In the genomic region with DNA sequence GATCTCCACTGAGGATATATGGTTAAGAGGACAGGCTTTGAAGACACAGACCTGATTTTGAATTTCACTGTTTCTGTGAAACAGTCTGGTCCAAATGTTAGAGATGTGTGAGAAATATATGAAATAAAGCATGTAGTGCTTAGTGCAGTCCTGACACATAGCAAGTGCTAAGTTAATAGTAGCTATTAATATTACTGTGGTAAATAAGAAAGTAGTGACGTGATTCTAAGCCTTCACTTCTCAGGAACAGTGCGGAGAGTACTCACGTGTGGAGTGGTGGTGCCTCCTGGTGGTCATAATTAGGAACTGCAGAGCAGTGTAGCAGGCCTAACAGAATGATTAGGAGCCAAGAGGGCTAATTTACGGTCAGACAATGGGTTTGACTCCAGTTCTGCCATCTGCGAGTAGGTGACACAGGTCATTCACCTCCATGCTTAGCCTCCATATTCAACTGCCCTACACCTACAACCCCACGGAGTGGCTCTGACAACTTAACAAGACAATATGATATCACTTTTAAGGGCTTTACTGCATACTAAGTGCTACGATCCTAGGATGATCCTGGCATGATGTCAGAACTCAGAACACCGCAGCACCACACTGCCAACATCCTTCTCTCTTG, we compare ENCODE assay signal across 8 cellular contexts.
DNase-seq lines count a peak whose midpoint lies in the region; ATAC-seq and TF ChIP-seq lines count a peak whose summit lies in the region.

No MANE protein-coding gene starts in this region.

- no peaks in the 10 kb centered on the region for H3K9me3 Mint-ChIP-seq in immature natural killer cell

- TF ChIP-seq CTCF in brain microvascular endothelial cell (IDR thresholded peaks at IDR 0.05; ENCODE audit: low read depth, low read length, missing control alignments): peak; percentile 97

- in situ Hi-C loops in brain microvascular endothelial cell (cut with HindIII; ENCODE audit: low pct_ligation_motif_present, low sequenced_read_pairs): no loop called here

- ATAC-seq in HG02642 (IDR thresholded peaks at IDR 0.05; ENCODE audit: poor library complexity, unreplicated experiment) (peak; percentile 65), HG02588 (IDR thresholded peaks at IDR 0.05; ENCODE audit: unreplicated experiment) (no peak)

- peak; percentile 45 for DNase-seq in GDM1 (lab: John Stamatoyannopoulos, UW)
- DNase-seq in NCI-H2029 treated with DMSO at 0.1 percent for 48 hours (lab: John Stamatoyannopoulos, UW): peak; percentile 78
- DNase-seq in UCSD-AML1 (lab: John Stamatoyannopoulos, UW; ENCODE audit: unreplicated experiment): peak; percentile 61
- DNase-seq in brain microvascular endothelial cell: peak; percentile 75
- peak; percentile 73 to 80 (median 74) for DNase-seq in immature natural killer cell
- DNase-seq in stimulated activated CD4-positive, alpha-beta T cell treated with anti-CD3 and anti-CD28 coated beads, Interleukin-1b, Interleukin-23, amount 100 ng/mL, for 1 hour (ENCODE audit: low read depth in 2 of 2): peak; percentile 61 to 68

- H3K36me3 Mint-ChIP-seq in immature natural killer cell: no peaks in the 10 kb centered on the region

- no peaks in the 10 kb centered on the region for H3K36me3 ChIP-seq in brain microvascular endothelial cell (replicated peaks)

- peak overlapping the region in 3 of 6 donors; percentile 20 to 43 (median 42) for H3K27ac Mint-ChIP-seq in immature natural killer cell

- no peak overlapping the region for H3K4me3 ChIP-seq in brain microvascular endothelial cell (ENCODE audit: low read depth, low read length)

- H3K27me3 ChIP-seq in brain microvascular endothelial cell (replicated peaks): no peaks in the 10 kb centered on the region

- no peak overlapping the region for H3K4me3 Mint-ChIP-seq in immature natural killer cell

- H3K4me1 Mint-ChIP-seq in immature natural killer cell: peaks cover 3 to 11% of the 10 kb centered on the region in 2 donors

- H3K27me3 Mint-ChIP-seq in immature natural killer cell (ENCODE audit: low read depth in 3 of 3): peaks cover 4 to 10% (median 7%) of the 10 kb centered on the region in 3 donors

- H3K27ac ChIP-seq in brain microvascular endothelial cell: no peak overlapping the region
